ENCODE assay signal across 8 cellular contexts in genomic region chr12:46472893-46473633, GRCh38.
DNase-seq lines count a peak whose midpoint lies in the region; ATAC-seq lines count a peak whose summit lies in the region.

No MANE protein-coding gene starts in this region.

- H3K9me3 ChIP-seq in endocrine pancreas (ENCODE audit: control insufficient read depth, low read length), result no peaks in the 10 kb centered on the region

- peak overlapping the region; percentile 18 for H3K4me3 ChIP-seq in endocrine pancreas (ENCODE audit: control insufficient read depth, insufficient read depth, low read length)

- DNase-seq in NCI-H2196 treated with DMSO at 0.1 percent for 48 hours (lab: John Stamatoyannopoulos, UW; ENCODE audit: unreplicated experiment) (peak; percentile 22), renal cortical epithelial cell (ENCODE audit: low read depth) (peak; percentile 36), NCI-H748 treated with DMSO at 0.1 percent for 48 hours (lab: John Stamatoyannopoulos, UW) (no peak), NCI-H526 (lab: John Stamatoyannopoulos, UW) (no peak)

- peaks cover 6% of the 10 kb centered on the region for H3K4me1 ChIP-seq in endocrine pancreas (ENCODE audit: control insufficient read depth, insufficient read depth, low read length)

- no peaks in the 10 kb centered on the region for H3K27me3 ChIP-seq in endocrine pancreas (ENCODE audit: control insufficient read depth, insufficient read depth, low read length)

- H3K9ac ChIP-seq in endocrine pancreas (ENCODE audit: control insufficient read depth, insufficient read depth, low read length), result no peak overlapping the region

- ATAC-seq in GM18909 (IDR thresholded peaks at IDR 0.05; ENCODE audit: poor library complexity, unreplicated experiment) (peak; percentile 11), HG03342 (IDR thresholded peaks at IDR 0.05; ENCODE audit: unreplicated experiment) (no peak), HG02610 (IDR thresholded peaks at IDR 0.05; ENCODE audit: unreplicated experiment) (no peak)

- no peaks in the 10 kb centered on the region for H3K36me3 ChIP-seq in endocrine pancreas (ENCODE audit: control insufficient read depth, insufficient read depth, low read length)

Comparison
In these comparisons a context has a peak if more than half of its experiments do, and no peak if none do; other contexts are left out.
1. DNase-seq: peak in NCI-H2196 treated with DMSO at 0.1 percent for 48 hours (single experiment) and renal cortical epithelial cell (single experiment); none in NCI-H748 treated with DMSO at 0.1 percent for 48 hours (single experiment) and NCI-H526 (0 of 2).